ENCODE assay signal across 7 cellular contexts in genomic region chr3:119257654-119258410, GRCh38. TPM values are rescaled to one million over a fixed set of nuclear protein-coding genes. Genes with fewer than 3 reads are reported as not detected.
DNase-seq lines count a peak whose midpoint lies in the region; ATAC-seq, FAIRE-seq and TF ChIP-seq lines count a peak whose summit lies in the region.

No MANE protein-coding gene starts in this region.

- H3K4me1 Mint-ChIP-seq in stimulated activated naive B cell treated with anti-CD40 and anti-IgM and Interleukin-4, amounts not matched to agents 10 μg/mL and 1 μg/mL and 100 μg/mL, for 72 hours = peaks cover 14 to 30% of the 10 kb centered on the region in 2 donors

- intact Hi-C loops in endothelial cell of umbilical vein (cut with micrococcal nuclease) = no loop called here

- H3K4me1 ChIP-seq in endothelial cell of umbilical vein (ENCODE audit: control insufficient read depth, extremely low read depth, insufficient read depth, low read length) = no peaks in the 10 kb centered on the region

- peak overlapping the region; percentile 80 for H3K27ac Mint-ChIP-seq in stimulated activated naive B cell treated with anti-CD40 and anti-IgM and Interleukin-4, amounts not matched to agents 10 μg/mL and 1 μg/mL and 100 μg/mL, for 72 hours

- no peaks in the 10 kb centered on the region for H3K36me3 ChIP-seq in endothelial cell of umbilical vein (ENCODE audit: control insufficient read depth in 2 of 2, extremely low read depth in 1 of 2, insufficient read depth in 2 of 2, low read length in 2 of 2)

- no peak for FAIRE-seq in endothelial cell of umbilical vein (lab: Jason Lieb, UNC)

- CTCF ChIA-PET in endothelial cell of umbilical vein (lab: Charles Lee) = interaction anchor here (0.9 to 2.9 kb wide), 4 partner anchors 14 to 95 kb away, joined by 3 to 10 read pairs (median 6); partner anchors contain the start of gene B4GALT4

- ATAC-seq in GM21381 (IDR thresholded peaks at IDR 0.05; ENCODE audit: unreplicated experiment) (peak; percentile 54), HG03575 (IDR thresholded peaks at IDR 0.05; ENCODE audit: extremely low read depth, insufficient number of reproducible peaks, low FRiP score, unreplicated experiment) (peak; percentile 55)
- peak; percentile 83 to 86 for ATAC-seq in stimulated activated naive B cell treated with anti-CD40 and anti-IgM and Interleukin-4, amounts not matched to agents 10 μg/mL and 1 μg/mL and 100 μg/mL, for 72 hours (replicated peaks)

- no peak overlapping the region for H3K9ac ChIP-seq in endothelial cell of umbilical vein (replicated peaks; ENCODE audit: extremely low read depth, insufficient read depth, low read length)

- H3K27me3 ChIP-seq in endothelial cell of umbilical vein (ENCODE audit: control insufficient read depth in 2 of 2, insufficient read depth in 2 of 2, low read length in 2 of 2) = peaks cover 2 to 7% of the 10 kb centered on the region in 2 experiments

- no peaks in the 10 kb centered on the region for H3K9me1 ChIP-seq in endothelial cell of umbilical vein (replicated peaks; ENCODE audit: control insufficient read depth, extremely low read depth, insufficient read depth, low read length)

- peak overlapping the region; percentile 47 for H2AFZ ChIP-seq in endothelial cell of umbilical vein (ENCODE audit: low read depth, low read length)

- no peaks in the 10 kb centered on the region for H4K20me1 ChIP-seq in endothelial cell of umbilical vein (replicated peaks; ENCODE audit: control insufficient read depth, extremely low read depth, insufficient read depth, low read length)

- H3K4me2 ChIP-seq in endothelial cell of umbilical vein (ENCODE audit: insufficient read depth, low read length) = no peak overlapping the region

- TF ChIP-seq POLR2A in endothelial cell of umbilical vein (IDR thresholded peaks at IDR 0.05; ENCODE audit: low read depth, low read length) = no peak

- peaks cover 1 to 2% of the 10 kb centered on the region in 2 donors for H3K9me3 Mint-ChIP-seq in stimulated activated naive B cell treated with anti-CD40 and anti-IgM and Interleukin-4, amounts not matched to agents 10 μg/mL and 1 μg/mL and 100 μg/mL, for 72 hours

- peaks cover 0 to 4% of the 10 kb centered on the region in 2 donors for H3K36me3 Mint-ChIP-seq in stimulated activated naive B cell treated with anti-CD40 and anti-IgM and Interleukin-4, amounts not matched to agents 10 μg/mL and 1 μg/mL and 100 μg/mL, for 72 hours

- H3K4me3 ChIP-seq in endothelial cell of umbilical vein (replicated peaks in 1 of 3; ENCODE audit: insufficient read depth in 1 of 3, low read depth in 1 of 3, low read length in 3 of 3) = no peak overlapping the region

- no peaks in the 10 kb centered on the region for H3K27me3 Mint-ChIP-seq in stimulated activated naive B cell treated with anti-CD40 and anti-IgM and Interleukin-4, amounts not matched to agents 10 μg/mL and 1 μg/mL and 100 μg/mL, for 72 hours

- no peak overlapping the region for H3K27ac ChIP-seq in endothelial cell of umbilical vein (ENCODE audit: insufficient read depth, low read depth, low read length)

- no peak for TF ChIP-seq CTCF in endothelial cell of umbilical vein (IDR thresholded peaks at IDR 0.05; ENCODE audit: extremely low read depth in 1 of 2, insufficient read depth in 1 of 2, low read depth in 1 of 2, low read length in 2 of 2)

- no peaks in the 10 kb centered on the region for H3K79me2 ChIP-seq in endothelial cell of umbilical vein (ENCODE audit: control insufficient read depth, insufficient read depth, low read length)

- dilution Hi-C loops in endothelial cell of umbilical vein (cut with MboI; ENCODE audit: extremely low pct_ligation_motif_present, low sequenced_read_pairs) = no loop called here

- POLR2A ChIA-PET in endothelial cell of umbilical vein (lab: Charles Lee) = interaction anchor here (1.2 kb wide), 1 partner anchor 17 kb away, joined by 4 read pairs; the partner anchor contains the start of gene B4GALT4

- BruUV-seq in endothelial cell of umbilical vein (replicated peaks; lab: Mats Ljungman, UMichigan) = TSS peak; percentile 45

- no peaks in the 10 kb centered on the region for H3K9me3 ChIP-seq in endothelial cell of umbilical vein (replicated peaks; ENCODE audit: control insufficient read depth, insufficient read depth, low read length)

- no peak for DNase-seq in endothelial cell of umbilical vein (ENCODE audit: low read depth, low spot score)
- DNase-seq in stimulated activated naive B cell treated with anti-CD40 and anti-IgM and Interleukin-4, amounts not matched to agents 10 μg/mL and 1 μg/mL and 100 μg/mL, for 72 hours = no peak
- no peak for DNase-seq in AML-193 (lab: John Stamatoyannopoulos, UW)
- DNase-seq in GM03348 (ENCODE audit: low spot score) = no peak
- DNase-seq in T-helper 9 cell = no peak

- peak overlapping the region in 1 of 2 donors; percentile 17 for H3K4me3 Mint-ChIP-seq in stimulated activated naive B cell treated with anti-CD40 and anti-IgM and Interleukin-4, amounts not matched to agents 10 μg/mL and 1 μg/mL and 100 μg/mL, for 72 hours

TF ChIP-seq in endothelial cell of umbilical vein, 7 proteins besides CTCF, POLR2A, EP300 and RAD21:
- TF ChIP-seq FOS (IDR thresholded peaks at IDR 0.05; ENCODE audit: borderline replicate concordance, insufficient read depth, low read length) (no peak), GATA2 (IDR thresholded peaks at IDR 0.05; ENCODE audit: insufficient read depth, insufficient read length, low read depth, low read length) (no peak), JUN (IDR thresholded peaks at IDR 0.05; ENCODE audit: borderline replicate concordance, insufficient read depth, insufficient read length, low read depth) (no peak), MYC (IDR thresholded peaks at IDR 0.05; ENCODE audit: low read depth, low read length) (no peak), MAX (IDR thresholded peaks at IDR 0.05; ENCODE audit: insufficient read depth, insufficient read length) (no peak), POLR2AphosphoS5 (IDR thresholded peaks at IDR 0.05; ENCODE audit: insufficient read depth, low read depth, low read length) (no peak), EZH2 (IDR thresholded peaks at IDR 0.05; ENCODE audit: borderline replicate concordance, low read depth, low read length, severe bottlenecking) (no peak)

RNA-seq across cellular contexts. Expression of gene B4GALT4, which starts 17.2 kb away (rescaled TPM):
- total RNA-seq in endothelial cell of umbilical vein = 7.0 and 7.1 TPM in 2 replicates
- 3.1 and 3.7 TPM in 2 replicates for polyA plus RNA-seq in endothelial cell of umbilical vein
- 2.8 and 3.5 TPM in 2 replicates for polyA plus RNA-seq in endothelial cell of umbilical vein (2011; cell fraction: cytosol; rRNA removed)
- polyA plus RNA-seq in endothelial cell of umbilical vein (2011; cell fraction: nucleus; rRNA removed) = 9.5 and 13.1 TPM in 2 replicates
- polyA plus RNA-seq in endothelial cell of umbilical vein (2012) = 4.7 and 5.0 TPM in 2 replicates
- 5.1 and 8.0 TPM in 2 replicates for polyA minus RNA-seq in endothelial cell of umbilical vein
- 1.8 TPM for polyA minus RNA-seq in endothelial cell of umbilical vein (2011; cell fraction: cytosol; rRNA and poly(A)+ RNA removed)
- 6.5 and 8.4 TPM in 2 replicates for polyA minus RNA-seq in endothelial cell of umbilical vein (2011; cell fraction: nucleus; rRNA and poly(A)+ RNA removed)

RNA-seq across cellular contexts. Expression of gene ARHGAP31, which starts 36.4 kb away (rescaled TPM):
- total RNA-seq in endothelial cell of umbilical vein = 64.8 and 65.8 TPM in 2 replicates
- polyA plus RNA-seq in endothelial cell of umbilical vein = 20.1 and 25.5 TPM in 2 replicates
- polyA plus RNA-seq in endothelial cell of umbilical vein (2011; cell fraction: cytosol; rRNA removed) = 22.9 and 25.4 TPM in 2 replicates
- 26.6 and 29.0 TPM in 2 replicates for polyA plus RNA-seq in endothelial cell of umbilical vein (2011; cell fraction: nucleus; rRNA removed)
- 17.0 and 24.7 TPM in 2 replicates for polyA plus RNA-seq in endothelial cell of umbilical vein (2012)
- 78.6 and 96.2 TPM in 2 replicates for polyA minus RNA-seq in endothelial cell of umbilical vein
- not detected for polyA minus RNA-seq in endothelial cell of umbilical vein (2011; cell fraction: cytosol; rRNA and poly(A)+ RNA removed)
- polyA minus RNA-seq in endothelial cell of umbilical vein (2011; cell fraction: nucleus; rRNA and poly(A)+ RNA removed) = 39.7 and 43.3 TPM in 2 replicates
